Comparison of ENCODE assay signal across 12 cellular contexts in the genomic region with DNA sequence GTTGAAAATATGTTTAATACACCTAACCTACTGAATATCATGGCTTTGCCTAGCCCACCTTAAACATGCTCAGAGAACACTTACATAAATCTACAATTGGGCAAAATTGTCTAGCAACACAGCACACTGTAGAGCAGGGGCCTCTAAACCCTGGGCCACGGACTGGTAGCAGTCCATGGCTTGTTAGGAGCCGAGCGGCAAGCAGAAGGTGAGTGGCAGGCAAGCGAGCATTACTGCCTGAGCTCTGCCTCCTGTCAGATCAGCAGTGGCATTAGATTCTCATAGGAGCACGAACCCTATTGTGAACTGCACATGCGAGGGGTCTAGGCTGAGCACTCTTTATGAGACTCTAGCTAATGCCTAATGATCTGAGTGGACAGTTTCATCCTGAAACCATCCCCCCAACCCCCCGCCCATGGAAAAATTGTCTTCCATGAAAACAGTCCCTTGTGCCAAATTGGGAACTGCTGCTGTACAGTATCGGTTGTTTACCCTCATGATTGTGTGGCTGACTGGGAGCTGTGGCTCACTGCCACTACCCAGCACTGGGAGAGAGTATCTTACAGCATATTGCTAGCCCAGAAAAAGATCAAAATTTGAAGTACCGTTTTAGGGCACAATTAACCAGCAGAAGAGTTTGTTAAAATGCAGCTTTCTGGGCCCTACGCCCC. TPM values are rescaled to one million over a fixed set of nuclear protein-coding genes. Genes with fewer than 3 reads are reported as not detected.
DNase-seq lines count a peak whose midpoint lies in the region; ATAC-seq and TF ChIP-seq lines count a peak whose summit lies in the region.
"Had no signal": no experiment of that assay in that cellular context is flagged by ENCODE, and none has a peak within 500 bp of the region (broad histone marks: within the 10 kb centered on the region; RNA-seq: fewer than 3 reads in every experiment).

No MANE protein-coding gene starts in this region.

- intact Hi-C loops in natural killer cell (cut with micrococcal nuclease), result no loop called here
- intact Hi-C loops in vagina (cut with DNase I), result loop anchor here (10.0 kb wide), 1 partner anchor 311 kb away; no protein-coding TSS in a partner anchor
- intact Hi-C loops in spleen (cut with DNase I; ENCODE audit: low total_unique reads), result no loop called here

- peak overlapping the region; percentile 24 for H3K27ac ChIP-seq in mesodermal cell (ENCODE audit: low read depth, low read length, severe bottlenecking)
- H3K27ac ChIP-seq in vagina, result peak overlapping the region; percentile 37
- H3K27ac ChIP-seq in spleen, result peak overlapping the region in 4 of 8 donors; percentile 27 to 43 (median 40)

- peak; percentile 2 for TF ChIP-seq CTCF in natural killer cell (IDR thresholded peaks at IDR 0.05)
- peak; percentile 12 to 54 for TF ChIP-seq CTCF in brain (conservative IDR thresholded peaks at IDR 0.05)
- TF ChIP-seq CTCF in vagina (IDR thresholded peaks at IDR 0.05), result peak in 1 of 3 experiments; percentile 10
- TF ChIP-seq CTCF in spleen (IDR thresholded peaks at IDR 0.05 in 8 of 11, conservative IDR thresholded peaks at IDR 0.05 in 3 of 11), result no peak

- H3K4me3 Mint-ChIP-seq in natural killer cell, result no peak overlapping the region
- H3K4me3 Mint-ChIP-seq in natural killer cell treated with Interleukin-12 subunit alpha and Interleukin-12 subunit beta and Interleukin-15 and Interleukin-18, amount 100 ng/mL, for 72 hours, result no peak overlapping the region
- no peak overlapping the region for H3K4me3 Mint-ChIP-seq in brain
- H3K4me3 Mint-ChIP-seq: activated T-helper 17 cell treated with anti-CD3 and anti-CD28 coated beads, Interleukin-2, amount 50 U/mL, for 72 hours; stimulated activated memory B cell treated with anti-CD40 and anti-IgM and Interleukin-4, amounts not matched to agents 10 μg/mL and 1 μg/mL and 100 μg/mL, for 72 hours; T-cell had no signal

- H3K4me3 ChIP-seq in mesodermal cell (ENCODE audit: extremely low read depth, insufficient read depth, low read length, poor library complexity, severe bottlenecking) (no peak overlapping the region), vagina (no peak overlapping the region), spleen (no peak overlapping the region)

- H3K9me3 ChIP-seq in mesodermal cell (ENCODE audit: control insufficient read depth, low read length), result no peaks in the 10 kb centered on the region
- no peaks in the 10 kb centered on the region for H3K9me3 ChIP-seq in vagina
- no peaks in the 10 kb centered on the region for H3K9me3 ChIP-seq in spleen

- H3K4me1 Mint-ChIP-seq in natural killer cell (no peaks in the 10 kb centered on the region), brain (peaks cover 33% of the 10 kb centered on the region)
- H3K4me1 Mint-ChIP-seq in natural killer cell treated with Interleukin-12 subunit alpha and Interleukin-12 subunit beta and Interleukin-15 and Interleukin-18, amount 100 ng/mL, for 72 hours (ENCODE audit: low read depth in 2 of 2), result peaks cover 0 to 2% of the 10 kb centered on the region in 2 donors

- H3K9me3 Mint-ChIP-seq in natural killer cell (no peaks in the 10 kb centered on the region), brain (no peaks in the 10 kb centered on the region)
- H3K9me3 Mint-ChIP-seq in natural killer cell treated with Interleukin-12 subunit alpha and Interleukin-12 subunit beta and Interleukin-15 and Interleukin-18, amount 100 ng/mL, for 72 hours, result no peaks in the 10 kb centered on the region
- H3K9me3 Mint-ChIP-seq: activated T-helper 17 cell treated with anti-CD3 and anti-CD28 coated beads, Interleukin-2, amount 50 U/mL, for 72 hours; stimulated activated memory B cell treated with anti-CD40 and anti-IgM and Interleukin-4, amounts not matched to agents 10 μg/mL and 1 μg/mL and 100 μg/mL, for 72 hours; T-cell had no signal

- DNase-seq in natural killer cell, result no peak
- DNase-seq in natural killer cell treated with Interleukin-12 subunit alpha and Interleukin-12 subunit beta and Interleukin-15 and Interleukin-18, amount 100 ng/mL, for 72 hours (ENCODE audit: low spot score), result no peak
- DNase-seq in vagina (ENCODE audit: extremely low spot score in 2 of 2), result no peak
- no peak for DNase-seq in activated effector memory CD4-positive, alpha-beta T cell treated with anti-CD3 and anti-CD28 coated beads, Interleukin-2, amount 50 U/mL, for 16 hours
- DNase-seq in NCI-H2107 (lab: John Stamatoyannopoulos, UW), result no peak
- no peak for DNase-seq in spleen
- DNase-seq: nucleus accumbens, T-cell had no signal

- H3K36me3 ChIP-seq in mesodermal cell (ENCODE audit: control insufficient read depth, insufficient read depth, low read length) (peaks cover 8% of the 10 kb centered on the region), vagina (no peaks in the 10 kb centered on the region), spleen (peaks cover 0 to 4% (median 0%) of the 10 kb centered on the region in 6 donors)

- no peaks in the 10 kb centered on the region for H3K27me3 ChIP-seq in vagina
- H3K27me3 ChIP-seq in spleen (replicated peaks in 1 of 7), result no peaks in the 10 kb centered on the region

- TF ChIP-seq POLR2A in vagina (IDR thresholded peaks at IDR 0.05) (no peak), spleen (IDR thresholded peaks at IDR 0.05) (no peak)

- ATAC-seq in natural killer cell, result no peak
- no peak for ATAC-seq in natural killer cell treated with Interleukin-12 subunit alpha and Interleukin-12 subunit beta and Interleukin-15 and Interleukin-18, amount 100 ng/mL, for 72 hours
- ATAC-seq: activated T-helper 17 cell treated with anti-CD3 and anti-CD28 coated beads, Interleukin-2, amount 50 U/mL, for 72 hours; stimulated activated memory B cell treated with anti-CD40 and anti-IgM and Interleukin-4, amounts not matched to agents 10 μg/mL and 1 μg/mL and 100 μg/mL, for 72 hours; T-cell had no signal

- 81 to 92% methylated on average over 5 to 9 of the region's 10 CpGs for WGBS in mesodermal cell (ENCODE audit: insufficient coverage in 2 of 2), 2 experiments
- WGBS in spleen, 5 donors, result 61 to 88% (median 85%) methylated on average over 9 to 10 of the region's 10 CpGs

- no peak overlapping the region for H3K27ac Mint-ChIP-seq in natural killer cell
- H3K27ac Mint-ChIP-seq in natural killer cell treated with Interleukin-12 subunit alpha and Interleukin-12 subunit beta and Interleukin-15 and Interleukin-18, amount 100 ng/mL, for 72 hours, result no peak overlapping the region
- H3K27ac Mint-ChIP-seq in brain, result peak overlapping the region in 4 of 5 experiments; percentile 2 to 69 (median 34)
- H3K27ac Mint-ChIP-seq: activated T-helper 17 cell treated with anti-CD3 and anti-CD28 coated beads, Interleukin-2, amount 50 U/mL, for 72 hours; T-cell had no signal

- H3K4me1 ChIP-seq in mesodermal cell (ENCODE audit: control insufficient read depth, insufficient read depth, low read length, poor library complexity, severe bottlenecking) (peaks cover 16% of the 10 kb centered on the region), vagina (peaks cover 27% of the 10 kb centered on the region), spleen (peaks cover 0 to 35% (median 16%) of the 10 kb centered on the region in 6 donors)

- H3K27me3 Mint-ChIP-seq in natural killer cell (ENCODE audit: low read depth in 2 of 2) (no peaks in the 10 kb centered on the region), brain (no peaks in the 10 kb centered on the region)
- no peaks in the 10 kb centered on the region for H3K27me3 Mint-ChIP-seq in natural killer cell treated with Interleukin-12 subunit alpha and Interleukin-12 subunit beta and Interleukin-15 and Interleukin-18, amount 100 ng/mL, for 72 hours
- H3K27me3 Mint-ChIP-seq: activated T-helper 17 cell treated with anti-CD3 and anti-CD28 coated beads, Interleukin-2, amount 50 U/mL, for 72 hours; stimulated activated memory B cell treated with anti-CD40 and anti-IgM and Interleukin-4, amounts not matched to agents 10 μg/mL and 1 μg/mL and 100 μg/mL, for 72 hours; T-cell had no signal

- H3K36me3 Mint-ChIP-seq in natural killer cell (no peaks in the 10 kb centered on the region), brain (no peaks in the 10 kb centered on the region)
- H3K36me3 Mint-ChIP-seq in natural killer cell treated with Interleukin-12 subunit alpha and Interleukin-12 subunit beta and Interleukin-15 and Interleukin-18, amount 100 ng/mL, for 72 hours, result no peaks in the 10 kb centered on the region
- H3K36me3 Mint-ChIP-seq: stimulated activated memory B cell treated with anti-CD40 and anti-IgM and Interleukin-4, amounts not matched to agents 10 μg/mL and 1 μg/mL and 100 μg/mL, for 72 hours had no signal

RNA-seq across cellular contexts. Expression of a gene that starts 26.1 kb away (rescaled TPM):
- total RNA-seq in natural killer cell (10 to 100 TPM in 1 of 3 donors, 1 to 10 TPM in 2; 7.8 to 12.7 (median 9.2) TPM), vagina (21.4 TPM), spleen (10 to 100 TPM in 6 of 7 donors, 1 to 10 TPM in 1; 6.9 to 25.6 (median 17.9) TPM)
- 10 to 100 TPM; 35.7 to 67.8 TPM for total RNA-seq in natural killer cell treated with Interleukin-12 subunit alpha and Interleukin-12 subunit beta and Interleukin-15 and Interleukin-18, amount 100 ng/mL, for 72 hours
- polyA plus RNA-seq in brain (ENCODE audit: insufficient read depth, low read depth, low replicate concordance) (31.4 TPM), spleen (10 to 100 TPM; 23.5 to 30.1 (median 24.5) TPM)
- polyA plus RNA-seq in mesodermal cell (2013, experiment 1 of 2), result 52.0 TPM
- 47.8 TPM for polyA plus RNA-seq in mesodermal cell (2013, experiment 2 of 2)

Comparison
In these comparisons a context has a peak if more than half of its experiments do, and no peak if none do; other contexts are left out.
1. H3K27ac Mint-ChIP-seq: peak in brain (4 of 5); none in natural killer cell (0 of 2) and natural killer cell treated with Interleukin-12 subunit alpha and Interleukin-12 subunit beta and Interleukin-15 and Interleukin-18, amount 100 ng/mL, for 72 hours (0 of 2).
2. CTCF ChIP-seq: peak in natural killer cell (single experiment) and brain (2 of 2); none in spleen (0 of 11).